ENCODE assay signal across 1 cellular context in the genomic region with DNA sequence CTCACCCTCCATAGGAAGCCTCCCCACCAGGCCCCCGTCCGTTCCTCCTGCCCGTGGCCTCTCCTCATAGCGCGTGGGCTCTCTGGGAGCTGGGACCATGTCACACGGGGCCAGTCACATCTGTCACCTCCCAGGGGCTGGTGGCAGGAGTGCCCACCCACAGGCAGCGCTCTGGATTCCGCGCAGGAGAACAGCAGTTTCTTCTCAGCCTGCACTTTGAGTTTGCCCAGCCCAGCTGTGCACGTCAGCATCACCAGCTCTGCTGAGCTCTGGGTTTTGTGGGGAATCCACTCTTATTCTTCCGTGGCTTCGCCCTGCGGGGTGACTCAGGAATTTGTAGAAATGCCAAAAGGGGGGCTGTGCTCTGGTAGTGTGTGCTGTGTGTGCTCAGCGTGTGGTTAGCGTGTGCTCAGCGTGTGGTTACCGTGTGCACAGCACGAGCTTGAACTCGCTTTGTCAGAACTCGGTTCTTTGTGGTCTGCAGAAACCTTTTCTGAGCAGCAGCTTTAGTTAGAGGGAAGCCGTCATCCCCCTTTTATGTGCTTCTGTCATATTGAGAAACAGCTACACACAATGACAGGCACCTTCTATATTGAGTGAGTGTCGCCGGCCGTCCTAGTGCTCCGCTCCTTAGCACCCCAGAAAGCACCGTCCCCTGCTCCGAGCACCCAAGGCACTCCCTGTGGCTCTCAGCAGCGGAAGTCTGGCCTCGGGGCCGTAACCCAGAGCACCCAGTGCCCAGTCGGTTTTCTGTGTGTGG.
A peak's percentile ranks its signal among the peaks of the same experiment; 100 is the strongest.
TF ChIP-seq lines count a peak whose summit lies in the region.

No MANE protein-coding gene starts in this region.

TF ChIP-seq in GM12878, 131 proteins besides CTCF, POLR2A, EP300 and RAD21 (continued from another document):
- TF ChIP-seq, protein P1, sequence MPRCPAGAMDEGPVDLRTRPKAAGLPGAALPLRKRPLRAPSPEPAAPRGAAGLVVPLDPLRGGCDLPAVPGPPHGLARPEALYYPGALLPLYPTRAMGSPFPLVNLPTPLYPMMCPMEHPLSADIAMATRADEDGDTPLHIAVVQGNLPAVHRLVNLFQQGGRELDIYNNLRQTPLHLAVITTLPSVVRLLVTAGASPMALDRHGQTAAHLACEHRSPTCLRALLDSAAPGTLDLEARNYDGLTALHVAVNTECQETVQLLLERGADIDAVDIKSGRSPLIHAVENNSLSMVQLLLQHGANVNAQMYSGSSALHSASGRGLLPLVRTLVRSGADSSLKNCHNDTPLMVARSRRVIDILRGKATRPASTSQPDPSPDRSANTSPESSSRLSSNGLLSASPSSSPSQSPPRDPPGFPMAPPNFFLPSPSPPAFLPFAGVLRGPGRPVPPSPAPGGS (IDR thresholded peaks at IDR 0.05; ENCODE audit: borderline replicate concordance, insufficient read depth, low read depth, low read length, poor library complexity, severe bottlenecking), result peak; percentile 64
- TF ChIP-seq SUZ12 (IDR thresholded peaks at IDR 0.05; ENCODE audit: unreplicated experiment) (no peak), EGR1 (IDR thresholded peaks at IDR 0.05; ENCODE audit: borderline replicate concordance in 1 of 2, low read depth in 2 of 2, low read length in 2 of 2) (no peak), EED (IDR thresholded peaks at IDR 0.05; ENCODE audit: low read depth) (0 out of 2 replicates have a peak, but pooled peaks have one; percentile 15), KLF5 (IDR thresholded peaks at IDR 0.05; ENCODE audit: partially characterized antibody) (no peak), TARDBP (IDR thresholded peaks at IDR 0.05; ENCODE audit: borderline replicate concordance) (peak; percentile 18; the same call in 1 of the 2 replicates), IRF4 (IDR thresholded peaks at IDR 0.05; ENCODE audit: low read depth, low read length) (peak; percentile 73; the same call in 1 of the 2 replicates), NBN (IDR thresholded peaks at IDR 0.05) (no peak), SMC3 (IDR thresholded peaks at IDR 0.05; ENCODE audit: borderline replicate concordance, low read length) (no peak), YY1 (IDR thresholded peaks at IDR 0.05; ENCODE audit: low read depth, low read length) (0 out of 2 replicates have a peak, but pooled peaks have one; percentile 20), IKZF1 (conservative IDR thresholded peaks at IDR 0.05) (peak; percentile 39; the same call in 1 of the 2 replicates), NFIC (IDR thresholded peaks at IDR 0.05; ENCODE audit: low read depth, low read length) (peak; percentile 78), NRF1 (conservative IDR thresholded peaks at IDR 0.05; ENCODE audit: low read depth, low read length) (no peak), SUPT20H (IDR thresholded peaks at IDR 0.05; ENCODE audit: borderline replicate concordance, control insufficient read depth, low read depth, low read length) (no peak)
- TF ChIP-seq, protein P2, sequence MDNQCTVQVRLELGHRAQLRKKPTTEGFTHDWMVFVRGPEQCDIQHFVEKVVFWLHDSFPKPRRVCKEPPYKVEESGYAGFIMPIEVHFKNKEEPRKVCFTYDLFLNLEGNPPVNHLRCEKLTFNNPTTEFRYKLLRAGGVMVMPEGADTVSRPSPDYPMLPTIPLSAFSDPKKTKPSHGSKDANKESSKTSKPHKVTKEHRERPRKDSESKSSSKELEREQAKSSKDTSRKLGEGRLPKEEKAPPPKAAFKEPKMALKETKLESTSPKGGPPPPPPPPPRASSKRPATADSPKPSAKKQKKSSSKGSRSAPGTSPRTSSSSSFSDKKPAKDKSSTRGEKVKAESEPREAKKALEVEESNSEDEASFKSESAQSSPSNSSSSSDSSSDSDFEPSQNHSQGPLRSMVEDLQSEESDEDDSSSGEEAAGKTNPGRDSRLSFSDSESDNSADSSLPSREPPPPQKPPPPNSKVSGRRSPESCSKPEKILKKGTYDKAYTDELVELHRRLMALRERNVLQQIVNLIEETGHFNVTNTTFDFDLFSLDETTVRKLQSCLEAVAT (IDR thresholded peaks at IDR 0.05), result peak; percentile 61; the same call in 1 of the 2 replicates
TF ChIP-seq in GM12878: peak in this region for 34.
